Comparison of ENCODE assay signal across 29 cellular contexts in genomic region chr3:73772599-73772998, GRCh38.
"Had no signal": no experiment of that assay in that cellular context is flagged by ENCODE, and none has a peak within 500 bp of the region (broad histone marks: within the 10 kb centered on the region; RNA-seq: fewer than 3 reads in every experiment).

No MANE protein-coding gene starts in this region.

- H3K27me3 ChIP-seq: esophagus squamous epithelium, gastrocnemius medialis, pancreas, sigmoid colon, testis, transverse colon had no signal

- H3K4me3 ChIP-seq: esophagus squamous epithelium, gastrocnemius medialis, pancreas, prostate gland, sigmoid colon, testis, transverse colon had no signal

- DNase-seq: activated CD4-positive, alpha-beta memory T cell treated with anti-CD3 and anti-CD28 coated beads for 36 hours; activated CD4-positive, alpha-beta T cell treated with anti-CD3 and anti-CD28 coated beads, Interleukin-2, amount 10 ng/mL, durations not matched to agents 24 days and 14 days; activated CD4-positive, CD25-positive, alpha-beta regulatory T cell treated with anti-CD3 and anti-CD28 coated beads, Interleukin-2, amount 50 U/mL, for 72 hours; activated CD8-positive, alpha-beta memory T cell treated with anti-CD3 and anti-CD28 coated beads, Interleukin-2, amount 50 U/mL, for 4 hours; activated effector memory CD4-positive, alpha-beta T cell treated with anti-CD3 and anti-CD28 coated beads, Interleukin-2, amount 50 U/mL, for 16 hours; activated naive CD4-positive, alpha-beta T cell treated with anti-CD3 and anti-CD28 coated beads for 36 hours; activated naive CD8-positive, alpha-beta T cell treated with anti-CD3 and anti-CD28 coated beads for 36 hours; activated T-cell treated with anti-CD3 and anti-CD28 coated beads, Interleukin-2, amount 50 U/mL, for 1 hour; caudate nucleus; endodermal cell; esophagus squamous epithelium; gastrocnemius medialis; glutamatergic neuron; mammary epithelial cell; naive B cell; pancreas; retina; sigmoid colon; small intestine; stimulated activated CD4-positive, alpha-beta T cell treated with anti-CD3 and anti-CD28 coated beads, Interleukin-1b, Interleukin-23, amount 100 ng/mL, for 48 hours; stimulated activated naive B cell treated with anti-CD40 and anti-IgM and Interleukin-4, amounts not matched to agents 10 μg/mL and 1 μg/mL and 100 μg/mL, for 72 hours; T-helper 17 cell; testis; transverse colon had no signal

- H3K36me3 Mint-ChIP-seq: activated CD4-positive, alpha-beta memory T cell treated with anti-CD3 and anti-CD28 coated beads for 36 hours; activated naive CD8-positive, alpha-beta T cell treated with anti-CD3 and anti-CD28 coated beads for 36 hours; naive B cell; stimulated activated naive B cell treated with anti-CD40 and anti-IgM and Interleukin-4, amounts not matched to agents 10 μg/mL and 1 μg/mL and 100 μg/mL, for 72 hours had no signal

- H3K36me3 ChIP-seq: esophagus squamous epithelium, gastrocnemius medialis, pancreas, prostate gland, sigmoid colon, transverse colon had no signal

- H3K27ac Mint-ChIP-seq: activated CD4-positive, alpha-beta memory T cell treated with anti-CD3 and anti-CD28 coated beads for 36 hours; activated CD4-positive, alpha-beta T cell treated with anti-CD3 and anti-CD28 coated beads, Interleukin-2, amount 10 ng/mL, durations not matched to agents 24 days and 14 days; activated naive CD4-positive, alpha-beta T cell treated with anti-CD3 and anti-CD28 coated beads for 36 hours; activated naive CD8-positive, alpha-beta T cell treated with anti-CD3 and anti-CD28 coated beads for 36 hours; activated T-helper 1 cell treated with anti-CD3 and anti-CD28 coated beads, Interleukin-12 subunit alpha, Interleukin-12 subunit beta, Interleukin-2, Interleukin-4 antibody, amounts not matched to agents 30 ng/mL and 10 ng/mL and 1 ng/mL, durations not matched to agents 14 hours and 24 hours and 36 hours; dendritic cell treated with granulocyte-macrophage colony-stimulating factor and Interleukin-4, amounts not matched to agents 40 ng/mL and 50 ng/mL, for 4 days; endodermal cell; naive B cell; stimulated activated naive B cell treated with anti-CD40 and anti-IgM and Interleukin-4, amounts not matched to agents 10 μg/mL and 1 μg/mL and 100 μg/mL, for 72 hours; T-helper 17 cell had no signal

- H3K4me1 ChIP-seq: esophagus squamous epithelium, pancreas, prostate gland, testis, transverse colon had no signal

- H3K9me3 Mint-ChIP-seq: activated CD4-positive, alpha-beta memory T cell treated with anti-CD3 and anti-CD28 coated beads for 36 hours; dendritic cell treated with granulocyte-macrophage colony-stimulating factor and Interleukin-4, amounts not matched to agents 40 ng/mL and 50 ng/mL, for 4 days had no signal

- ATAC-seq: gastrocnemius medialis; pancreas; stimulated activated naive B cell treated with anti-CD40 and anti-IgM and Interleukin-4, amounts not matched to agents 10 μg/mL and 1 μg/mL and 100 μg/mL, for 72 hours; T-helper 17 cell had no signal

- FAIRE-seq: keratinocyte, pancreas, small intestine, urothelium cell line had no signal

- H3K4me3 Mint-ChIP-seq: activated CD4-positive, alpha-beta memory T cell treated with anti-CD3 and anti-CD28 coated beads for 36 hours; activated CD4-positive, alpha-beta T cell treated with anti-CD3 and anti-CD28 coated beads, Interleukin-2, amount 10 ng/mL, durations not matched to agents 24 days and 14 days; activated naive CD4-positive, alpha-beta T cell treated with anti-CD3 and anti-CD28 coated beads for 36 hours; activated naive CD8-positive, alpha-beta T cell treated with anti-CD3 and anti-CD28 coated beads for 36 hours; activated T-helper 1 cell treated with anti-CD3 and anti-CD28 coated beads, Interleukin-12 subunit alpha, Interleukin-12 subunit beta, Interleukin-2, Interleukin-4 antibody, amounts not matched to agents 30 ng/mL and 10 ng/mL and 1 ng/mL, durations not matched to agents 14 hours and 24 hours and 36 hours; dendritic cell treated with granulocyte-macrophage colony-stimulating factor and Interleukin-4, amounts not matched to agents 40 ng/mL and 50 ng/mL, for 4 days; endodermal cell; naive B cell; stimulated activated naive B cell treated with anti-CD40 and anti-IgM and Interleukin-4, amounts not matched to agents 10 μg/mL and 1 μg/mL and 100 μg/mL, for 72 hours; T-helper 17 cell had no signal

- H3K27ac ChIP-seq: esophagus squamous epithelium, gastrocnemius medialis, pancreas, prostate gland, sigmoid colon, testis, transverse colon had no signal

- H3K4me1 Mint-ChIP-seq: activated CD4-positive, alpha-beta T cell treated with anti-CD3 and anti-CD28 coated beads, Interleukin-2, amount 10 ng/mL, durations not matched to agents 24 days and 14 days; activated naive CD8-positive, alpha-beta T cell treated with anti-CD3 and anti-CD28 coated beads for 36 hours; endodermal cell; naive B cell; stimulated activated naive B cell treated with anti-CD40 and anti-IgM and Interleukin-4, amounts not matched to agents 10 μg/mL and 1 μg/mL and 100 μg/mL, for 72 hours; T-helper 17 cell had no signal

- H3K9me3 ChIP-seq: gastrocnemius medialis, pancreas, prostate gland, sigmoid colon, testis, transverse colon had no signal

- H3K27me3 Mint-ChIP-seq: activated CD4-positive, alpha-beta memory T cell treated with anti-CD3 and anti-CD28 coated beads for 36 hours; activated CD4-positive, alpha-beta T cell treated with anti-CD3 and anti-CD28 coated beads, Interleukin-2, amount 10 ng/mL, durations not matched to agents 24 days and 14 days; dendritic cell treated with granulocyte-macrophage colony-stimulating factor and Interleukin-4, amounts not matched to agents 40 ng/mL and 50 ng/mL, for 4 days; naive B cell; stimulated activated naive B cell treated with anti-CD40 and anti-IgM and Interleukin-4, amounts not matched to agents 10 μg/mL and 1 μg/mL and 100 μg/mL, for 72 hours; T-helper 17 cell had no signal
